13 cellular contexts compared by ENCODE assay signal in genomic region chr1:38064232-38064903, GRCh38. TPM values are rescaled to one million over a fixed set of nuclear protein-coding genes. Genes with fewer than 3 reads are reported as not detected.
A peak's percentile ranks its signal among the peaks of the same experiment; 100 is the strongest.
DNase-seq lines count a peak whose midpoint lies in the region; ATAC-seq and TF ChIP-seq lines count a peak whose summit lies in the region.
"Had no signal": no experiment of that assay in that cellular context is flagged by ENCODE, and none has a peak within 500 bp of the region (broad histone marks: within the 10 kb centered on the region; RNA-seq: fewer than 3 reads in every experiment).

No MANE protein-coding gene starts in this region.

- H3K4me3 ChIP-seq in PC-3 (ENCODE audit: low read length) (no peak overlapping the region), epithelial cell of esophagus (ENCODE audit: low read length) (no peak overlapping the region)
- H3K4me3 ChIP-seq: PC-9 had no signal

- no peaks in the 10 kb centered on the region for H4K20me1 ChIP-seq in PC-3 (ENCODE audit: low read length)

- ATAC-seq in PC-3 (peak; percentile 90), GM19324 (IDR thresholded peaks at IDR 0.05; ENCODE audit: low FRiP score, unreplicated experiment) (no peak)

- H3K79me2 ChIP-seq in PC-3 (ENCODE audit: low read length): no peaks in the 10 kb centered on the region

- H3K4me1 ChIP-seq in PC-3 (ENCODE audit: insufficient read depth, low read length): peaks cover 5% of the 10 kb centered on the region; the same call in 1 of the 2 replicates

- peak overlapping the region; percentile 26; the same call in 1 of the 2 replicates for H3K4me2 ChIP-seq in PC-3 (ENCODE audit: low read length)
- H3K4me2 ChIP-seq: PC-9 had no signal

- H3K9me3 ChIP-seq in PC-3 (ENCODE audit: low read length): no peaks in the 10 kb centered on the region

- CTCF ChIA-PET in PC-3 (lab: Charles Lee): no interaction called here

- 0 out of 2 replicates have a peak overlapping the region, but pooled peaks have one; percentile 50 for H2AFZ ChIP-seq in PC-3 (ENCODE audit: low read length)
- H2AFZ ChIP-seq: PC-9 had no signal

- peak; percentile 53 for DNase-seq in ELF-1 (ENCODE audit: low read depth, low spot score)
- DNase-seq in PC-3: peak; percentile 69
- peak; percentile 88 for DNase-seq in epithelial cell of esophagus (ENCODE audit: low read depth)
- peak; percentile 20 for DNase-seq in myocyte (ENCODE audit: low read depth)
- no peak for DNase-seq in NCI-H446 (lab: John Stamatoyannopoulos, UW)
- DNase-seq in NCI-H510A treated with DMSO at 0.1 percent for 48 hours (lab: John Stamatoyannopoulos, UW): no peak
- DNase-seq in activated gamma-delta T cell (lab: John Stamatoyannopoulos, UW): no peak
- DNase-seq: activated effector memory CD4-positive, alpha-beta T cell treated with anti-CD3 and anti-CD28 coated beads, Interleukin-2, amount 50 U/mL, for 16 hours; CD4-positive, alpha-beta T cell; NCI-H1694 had no signal

- POLR2A ChIA-PET in PC-3 (lab: Charles Lee; ENCODE audit: unreplicated experiment): no interaction called here

- H3K27ac ChIP-seq in PC-3 (ENCODE audit: low read length): no peak overlapping the region
- H3K27ac ChIP-seq: PC-9, VCaP had no signal

- BruUV-seq in PC-3 (replicated peaks; lab: Mats Ljungman, UMichigan): no TSS peak

- no peaks in the 10 kb centered on the region for H3K36me3 ChIP-seq in PC-3 (ENCODE audit: low read depth, low read length)

- TF ChIP-seq CTCF in PC-3 (conservative IDR thresholded peaks at IDR 0.05; ENCODE audit: low read depth, low read length): no peak
- peak; percentile 13 for TF ChIP-seq CTCF in epithelial cell of esophagus (IDR thresholded peaks at IDR 0.05; ENCODE audit: insufficient read depth, low read depth, low read length, missing control alignments)

- peaks cover 11% of the 10 kb centered on the region; the same call in 1 of the 2 replicates for H3K27me3 ChIP-seq in PC-3 (ENCODE audit: low read length)

- intact Hi-C loops in PC-3 (cut with micrococcal nuclease): no loop called here

- H3K9me2 ChIP-seq in PC-3 (replicated peaks; ENCODE audit: low read length): no peaks in the 10 kb centered on the region

- no peaks in the 10 kb centered on the region for H3F3A ChIP-seq in PC-3 (ENCODE audit: low read length, unreplicated experiment)

- no peak overlapping the region for H3K9ac ChIP-seq in PC-3 (ENCODE audit: low read length)

RNA-seq across cellular contexts. Expression of gene POU3F1, which starts 17.8 kb away (rescaled TPM):
- total RNA-seq in PC-3 (2014; rRNA removed): not detected in 2 replicates
- 0.21 and 0.52 TPM in 2 replicates for total RNA-seq in myocyte
- 0.35 TPM for polyA plus RNA-seq in myocyte (2012)
- total RNA-seq: PC-9 had no signal

RNA-seq across cellular contexts. Expression of gene UTP11, which starts 51.8 kb away (rescaled TPM):
- total RNA-seq in PC-3 (2014; rRNA removed) (33.8 and 48.1 TPM in 2 replicates), myocyte (95.8 and 137 TPM in 2 replicates)
- polyA plus RNA-seq in myocyte (2012): 25.9 TPM

RNA-seq across cellular contexts. Expression of gene FHL3, which starts 59.1 kb away (rescaled TPM):
- total RNA-seq in PC-3 (2014; rRNA removed): 3.6 and 6.3 TPM in 2 replicates
- 42.2 and 70.1 TPM in 2 replicates for total RNA-seq in myocyte
- 73.2 TPM for polyA plus RNA-seq in myocyte (2012)

Comparison
In these comparisons a context has a peak if more than half of its experiments do, and no peak if none do; other contexts are left out.
1. DNase-seq: peak in ELF-1 (single experiment), PC-3 (single experiment), epithelial cell of esophagus (single experiment) and myocyte (single experiment); none in NCI-H446 (0 of 2), NCI-H510A treated with DMSO at 0.1 percent for 48 hours (single experiment) and activated gamma-delta T cell (single experiment).